In the genomic region with DNA sequence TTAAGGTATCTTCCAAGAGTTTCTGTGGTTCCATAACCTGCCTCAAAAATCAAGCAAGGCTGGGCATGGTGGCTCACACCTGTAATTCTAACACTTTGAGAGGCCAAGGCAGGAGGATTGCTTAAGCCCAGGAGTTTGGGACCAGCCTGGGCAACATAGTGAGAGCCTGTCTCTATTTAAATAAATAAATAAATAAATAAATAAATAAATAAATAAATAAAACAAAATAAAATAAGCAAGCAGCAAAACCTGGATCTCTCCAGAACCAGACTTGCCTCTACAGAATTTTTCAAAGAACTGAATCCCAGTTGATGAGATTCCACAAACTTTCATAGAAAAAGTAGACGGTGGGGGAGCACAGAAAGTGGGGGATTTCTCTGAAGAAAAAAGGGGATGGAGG, we compare ENCODE assay signal across 15 cellular contexts. TPM values are rescaled to one million over a fixed set of nuclear protein-coding genes. Genes with fewer than 3 reads are reported as not detected.
A peak's percentile ranks its signal among the peaks of the same experiment; 100 is the strongest.
DNase-seq lines count a peak whose midpoint lies in the region; ATAC-seq and TF ChIP-seq lines count a peak whose summit lies in the region.
"Had no signal": no experiment of that assay in that cellular context is flagged by ENCODE, and none has a peak within 500 bp of the region (broad histone marks: within the 10 kb centered on the region; RNA-seq: fewer than 3 reads in every experiment).

No MANE protein-coding gene starts in this region.

- no peak overlapping the region for H2BK120ac ChIP-seq in trophoblast cell (ENCODE audit: insufficient read depth, low read length, poor library complexity)

- peaks cover 7% of the 10 kb centered on the region for H3K79me2 ChIP-seq in trophoblast cell (ENCODE audit: control insufficient read depth, insufficient read depth, low read length, poor library complexity)

- H3K27ac ChIP-seq in BLaER1 (no peak overlapping the region), trophoblast cell (ENCODE audit: low read depth, low read length) (no peak overlapping the region), caudate nucleus (ENCODE audit: low read depth, low read length) (no peak overlapping the region)
- H3K27ac ChIP-seq in CD8-positive, alpha-beta T cell (ENCODE audit: low read depth, low read length): no peak overlapping the region

- H3K23ac ChIP-seq in trophoblast cell (ENCODE audit: low read length): no peak overlapping the region

- no peak overlapping the region for H3K4me2 ChIP-seq in BLaER1
- H3K4me2 ChIP-seq in trophoblast cell (ENCODE audit: low read length): no peak overlapping the region
- H3K4me2 ChIP-seq: GM23338 had no signal

- H2BK5ac ChIP-seq in trophoblast cell (ENCODE audit: low read depth, low read length, poor library complexity): no peak overlapping the region

- no peak for DNase-seq in CD8-positive, alpha-beta T cell
- DNase-seq in WTC11 (ENCODE audit: low spot score) (no peak), trophoblast cell (no peak), AML-193 (lab: John Stamatoyannopoulos, UW) (no peak), caudate nucleus (lab: John Stamatoyannopoulos, UW) (no peak)
- DNase-seq: C1 segment of cervical spinal cord; CD4-positive, alpha-beta T cell; DMS153; DND-41; GDM1; H9; KG1 had no signal

- H3K14ac ChIP-seq in trophoblast cell (ENCODE audit: low read length): no peak overlapping the region

- H3K18ac ChIP-seq in trophoblast cell (ENCODE audit: low read length): no peak overlapping the region

- peaks cover 2% of the 10 kb centered on the region for H3K79me1 ChIP-seq in trophoblast cell (ENCODE audit: low read length)

- H3K27me3 Mint-ChIP-seq in CD8-positive, alpha-beta T cell (ENCODE audit: low read depth): no peaks in the 10 kb centered on the region
- H3K27me3 Mint-ChIP-seq in WTC11 (ENCODE audit: low read depth): no peaks in the 10 kb centered on the region; the same call in 1 of the 2 replicates
- H3K27me3 Mint-ChIP-seq: CD4-positive, alpha-beta T cell; IgD-negative memory B cell had no signal

- H2BK12ac ChIP-seq in trophoblast cell (ENCODE audit: low read length): no peak overlapping the region

- no peak overlapping the region for H3K4me3 Mint-ChIP-seq in CD8-positive, alpha-beta T cell
- H3K4me3 Mint-ChIP-seq in WTC11: no peak overlapping the region
- H3K4me3 Mint-ChIP-seq: CD4-positive, alpha-beta T cell; GM23338; H9 had no signal

- WGBS in trophoblast cell (ENCODE audit: extremely low coverage, insufficient coverage, insufficient read length): no CpG with 5 or more reads among the region's 1 CpG

- no peak overlapping the region for H2AFZ ChIP-seq in trophoblast cell (ENCODE audit: insufficient read depth, low read length, poor library complexity)
- H2AFZ ChIP-seq: GM23338 had no signal

- intact Hi-C loops in CD8-positive, alpha-beta T cell (cut with DNase I, micrococcal nuclease): no loop called here

- H3K4me3 ChIP-seq in BLaER1 (peak overlapping the region; percentile 12), trophoblast cell (ENCODE audit: low read depth, low read length) (no peak overlapping the region)
- H3K4me3 ChIP-seq in CD8-positive, alpha-beta T cell (ENCODE audit: low read depth, low read length): no peak overlapping the region
- H3K4me3 ChIP-seq: GM23338 had no signal

- peaks cover 49% of the 10 kb centered on the region for H3K36me3 Mint-ChIP-seq in CD8-positive, alpha-beta T cell
- peaks cover 40% of the 10 kb centered on the region for H3K36me3 Mint-ChIP-seq in WTC11

- H3K27me3 ChIP-seq in BLaER1 (no peaks in the 10 kb centered on the region), trophoblast cell (ENCODE audit: insufficient read depth, low read length) (no peaks in the 10 kb centered on the region)
- no peaks in the 10 kb centered on the region for H3K27me3 ChIP-seq in CD8-positive, alpha-beta T cell (ENCODE audit: insufficient read depth, low read length)

- peaks cover 98% of the 10 kb centered on the region for H4K20me1 ChIP-seq in BLaER1

- H2AK5ac ChIP-seq in trophoblast cell (ENCODE audit: low read length): no peak overlapping the region

- peaks cover 72% of the 10 kb centered on the region for H3K4me1 Mint-ChIP-seq in CD8-positive, alpha-beta T cell (ENCODE audit: low read depth)
- H3K4me1 Mint-ChIP-seq in WTC11: peaks cover 67% of the 10 kb centered on the region

- H3K9me3 Mint-ChIP-seq in CD8-positive, alpha-beta T cell: peaks cover 9% of the 10 kb centered on the region
- H3K9me3 Mint-ChIP-seq in WTC11: peaks cover 21% of the 10 kb centered on the region

- CTCF ChIA-PET in CD8-positive, alpha-beta T cell (lab: Charles Lee): no interaction called here
- CTCF ChIA-PET in WTC11 (lab: Charles Lee): no interaction called here

- POLR2A ChIA-PET in CD8-positive, alpha-beta T cell (lab: Charles Lee): interaction anchor here (1.2 to 2.6 kb wide), 2 partner anchors 11 to 91 kb away, joined by 3 to 13 read pairs; a partner anchor contains a TSS
- POLR2A ChIA-PET in WTC11 (lab: Charles Lee): no interaction called here

- H3K36me3 ChIP-seq in BLaER1: peaks cover 72% of the 10 kb centered on the region
- no peaks in the 10 kb centered on the region for H3K36me3 ChIP-seq in CD8-positive, alpha-beta T cell (ENCODE audit: insufficient read depth, low read length)
- peaks cover 19 to 22% of the 10 kb centered on the region in 2 experiments for H3K36me3 ChIP-seq in trophoblast cell (ENCODE audit: control insufficient read depth in 1 of 2, insufficient read depth in 2 of 2, low read length in 2 of 2)

- H4K8ac ChIP-seq in trophoblast cell (ENCODE audit: low read depth, low read length): no peak overlapping the region

- no peak overlapping the region for H4K12ac ChIP-seq in trophoblast cell (ENCODE audit: low read depth, low read length)

- peak overlapping the region; percentile 60 for H3K4ac ChIP-seq in trophoblast cell (ENCODE audit: low read depth, low read length)

- TF ChIP-seq CTCF in CD8-positive, alpha-beta T cell (IDR thresholded peaks at IDR 0.05): no peak
- TF ChIP-seq CTCF in WTC11 (IDR thresholded peaks at IDR 0.05): no peak

- H3K9ac ChIP-seq in BLaER1: no peak overlapping the region
- no peak overlapping the region for H3K9ac ChIP-seq in trophoblast cell (ENCODE audit: low read length)

- peak overlapping the region; percentile 27 for H3K27ac Mint-ChIP-seq in CD8-positive, alpha-beta T cell
- no peak overlapping the region for H3K27ac Mint-ChIP-seq in WTC11
- H3K27ac Mint-ChIP-seq: GM23338, IgD-negative memory B cell had no signal

- H4K91ac ChIP-seq in trophoblast cell (ENCODE audit: low read depth, low read length): no peak overlapping the region

- peaks cover 59% of the 10 kb centered on the region for H3K9me3 ChIP-seq in BLaER1
- H3K9me3 ChIP-seq in CD8-positive, alpha-beta T cell (ENCODE audit: low read length): no peaks in the 10 kb centered on the region
- H3K9me3 ChIP-seq in trophoblast cell (ENCODE audit: insufficient read depth, low read depth, low read length): peaks cover 3% of the 10 kb centered on the region

- ATAC-seq in CD8-positive, alpha-beta T cell: no peak
- ATAC-seq in WTC11: no peak
- ATAC-seq: GM23338 had no signal

- H3K4me1 ChIP-seq in BLaER1: peaks cover 64% of the 10 kb centered on the region
- H3K4me1 ChIP-seq in CD8-positive, alpha-beta T cell (ENCODE audit: insufficient read depth, low read length): peaks cover 64% of the 10 kb centered on the region
- peaks cover 8 to 9% of the 10 kb centered on the region in 2 experiments for H3K4me1 ChIP-seq in trophoblast cell (ENCODE audit: control insufficient read depth in 1 of 2, insufficient read depth in 2 of 2, low read length in 2 of 2)

TF ChIP-seq in WTC11, 78 proteins besides CTCF, POLR2A, EP300 and RAD21:
- peak; percentile 45; the same call in 1 of the 2 replicates for TF ChIP-seq HMGA2 (CRISPR knock-in tag; IDR thresholded peaks at IDR 0.05)
- TF ChIP-seq, protein P1, sequence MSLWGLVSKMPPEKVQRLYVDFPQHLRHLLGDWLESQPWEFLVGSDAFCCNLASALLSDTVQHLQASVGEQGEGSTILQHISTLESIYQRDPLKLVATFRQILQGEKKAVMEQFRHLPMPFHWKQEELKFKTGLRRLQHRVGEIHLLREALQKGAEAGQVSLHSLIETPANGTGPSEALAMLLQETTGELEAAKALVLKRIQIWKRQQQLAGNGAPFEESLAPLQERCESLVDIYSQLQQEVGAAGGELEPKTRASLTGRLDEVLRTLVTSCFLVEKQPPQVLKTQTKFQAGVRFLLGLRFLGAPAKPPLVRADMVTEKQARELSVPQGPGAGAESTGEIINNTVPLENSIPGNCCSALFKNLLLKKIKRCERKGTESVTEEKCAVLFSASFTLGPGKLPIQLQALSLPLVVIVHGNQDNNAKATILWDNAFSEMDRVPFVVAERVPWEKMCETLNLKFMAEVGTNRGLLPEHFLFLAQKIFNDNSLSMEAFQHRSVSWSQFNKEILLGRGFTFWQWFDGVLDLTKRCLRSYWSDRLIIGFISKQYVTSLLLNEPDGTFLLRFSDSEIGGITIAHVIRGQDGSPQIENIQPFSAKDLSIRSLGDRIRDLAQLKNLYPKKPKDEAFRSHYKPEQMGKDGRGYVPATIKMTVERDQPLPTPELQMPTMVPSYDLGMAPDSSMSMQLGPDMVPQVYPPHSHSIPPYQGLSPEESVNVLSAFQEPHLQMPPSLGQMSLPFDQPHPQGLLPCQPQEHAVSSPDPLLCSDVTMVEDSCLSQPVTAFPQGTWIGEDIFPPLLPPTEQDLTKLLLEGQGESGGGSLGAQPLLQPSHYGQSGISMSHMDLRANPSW (CRISPR knock-in tag; conservative IDR thresholded peaks at IDR 0.05; ENCODE audit: low read depth): no peak

RNA-seq across cellular contexts. Expression of a gene that starts 12.3 kb away (rescaled TPM):
- 100 to 1,000 TPM; 112 to 117 TPM for total RNA-seq in CD8-positive, alpha-beta T cell
- total RNA-seq in WTC11 (2021): 128 to 139 TPM (median 139 TPM) in 3 replicates
- 106 and 110 TPM in 2 replicates for polyA plus RNA-seq in trophoblast cell (2013)
